ENCODE assay signal across 14 cellular contexts in genomic region chr9:124284237-124284831, GRCh38. TPM values are rescaled to one million over a fixed set of nuclear protein-coding genes. Genes with fewer than 3 reads are reported as not detected.
DNase-seq lines count a peak whose midpoint lies in the region; ATAC-seq and TF ChIP-seq lines count a peak whose summit lies in the region.
"Had no signal": no experiment of that assay in that cellular context is flagged by ENCODE, and none has a peak within 500 bp of the region (broad histone marks: within the 10 kb centered on the region; RNA-seq: fewer than 3 reads in every experiment).

No MANE protein-coding gene starts in this region.

- no peak overlapping the region for H3K4me2 ChIP-seq in osteoblast (ENCODE audit: insufficient read depth, low read length)

- no peaks in the 10 kb centered on the region for H3K27me3 ChIP-seq in osteoblast (ENCODE audit: insufficient read depth, low read length)
- H3K27me3 ChIP-seq in uterus: no peaks in the 10 kb centered on the region
- no peaks in the 10 kb centered on the region for H3K27me3 ChIP-seq in H7 (ENCODE audit: control insufficient read depth, insufficient read depth, low read length)

- H3K9me3 ChIP-seq in osteoblast (ENCODE audit: low read depth, low read length) (no peaks in the 10 kb centered on the region), uterus (no peaks in the 10 kb centered on the region)

- DNase-seq in Right ventricle myocardium inferior (ENCODE audit: missing footprints) (no peak), cardiac septum (ENCODE audit: low spot score) (no peak), glomerular visceral epithelial cell (ENCODE audit: extremely low spot score) (peak; percentile 90), osteoblast (ENCODE audit: insufficient read length, low spot score, missing footprints) (peak; percentile 85), uterus (no peak), H7 (no peak)
- DNase-seq in activated naive CD4-positive, alpha-beta T cell treated with anti-CD3 and anti-CD28 coated beads for 36 hours: no peak
- DNase-seq: activated CD4-positive, alpha-beta T cell treated with anti-CD3 and anti-CD28 coated beads for 36 hours; activated naive CD4-positive, alpha-beta T cell treated with Interleukin-2 at 50 U/mL for 16 hours; KBM-7; NCI-H226; stimulated activated naive B cell treated with anti-CD40 and anti-IgM and Interleukin-4, amounts not matched to agents 10 μg/mL and 1 μg/mL and 100 μg/mL, for 72 hours had no signal

- H3K9me3 Mint-ChIP-seq in activated naive CD4-positive, alpha-beta T cell treated with anti-CD3 and anti-CD28 coated beads for 36 hours: no peaks in the 10 kb centered on the region

- H3K27me3 Mint-ChIP-seq in activated naive CD4-positive, alpha-beta T cell treated with anti-CD3 and anti-CD28 coated beads for 36 hours (ENCODE audit: low read depth): no peaks in the 10 kb centered on the region
- H3K27me3 Mint-ChIP-seq: activated CD4-positive, alpha-beta T cell treated with anti-CD3 and anti-CD28 coated beads for 36 hours; stimulated activated naive B cell treated with anti-CD40 and anti-IgM and Interleukin-4, amounts not matched to agents 10 μg/mL and 1 μg/mL and 100 μg/mL, for 72 hours had no signal

- H3K36me3 Mint-ChIP-seq in activated naive CD4-positive, alpha-beta T cell treated with anti-CD3 and anti-CD28 coated beads for 36 hours (ENCODE audit: low read depth): no peaks in the 10 kb centered on the region

- no peak overlapping the region for H3K4me3 ChIP-seq in osteoblast (ENCODE audit: insufficient read depth, low read length)
- H3K4me3 ChIP-seq in uterus: no peak overlapping the region
- no peak overlapping the region for H3K4me3 ChIP-seq in H7 (ENCODE audit: insufficient read depth, low read depth, low read length)
- H3K4me3 ChIP-seq: SK-N-MC had no signal

- H3K4me1 Mint-ChIP-seq in activated naive CD4-positive, alpha-beta T cell treated with anti-CD3 and anti-CD28 coated beads for 36 hours (ENCODE audit: low read depth): peaks cover 13% of the 10 kb centered on the region

- H3K36me3 ChIP-seq in osteoblast (ENCODE audit: insufficient read depth, low read length): peaks cover 43% of the 10 kb centered on the region
- H3K36me3 ChIP-seq in uterus: no peaks in the 10 kb centered on the region
- no peaks in the 10 kb centered on the region for H3K36me3 ChIP-seq in H7 (replicated peaks; ENCODE audit: control insufficient read depth, insufficient read depth, low read length)

- no peak overlapping the region for H3K27ac Mint-ChIP-seq in activated naive CD4-positive, alpha-beta T cell treated with anti-CD3 and anti-CD28 coated beads for 36 hours

- H4K20me1 ChIP-seq in osteoblast (ENCODE audit: insufficient read depth, low read length): peaks cover 12% of the 10 kb centered on the region

- no peak for TF ChIP-seq CTCF in osteoblast (IDR thresholded peaks at IDR 0.05; ENCODE audit: extremely low read depth, low read depth, low read length)
- TF ChIP-seq CTCF in uterus (IDR thresholded peaks at IDR 0.05): no peak

- H3K4me1 ChIP-seq in osteoblast (ENCODE audit: insufficient read depth, low read length) (peaks cover 87% of the 10 kb centered on the region), uterus (peaks cover 0 to 33% of the 10 kb centered on the region in 2 donors)

- intact Hi-C loops in Right ventricle myocardium inferior (cut with DNase I): no loop called here
- intact Hi-C loops in cardiac septum (cut with DNase I): no loop called here
- intact Hi-C loops in uterus (cut with DNase I; ENCODE audit: low total_unique reads): no loop called here
- intact Hi-C loops in activated naive CD4-positive, alpha-beta T cell treated with anti-CD3 and anti-CD28 coated beads for 36 hours (cut with micrococcal nuclease): no loop called here

- peak overlapping the region; percentile 99 for H3K27ac ChIP-seq in osteoblast (ENCODE audit: low read depth, low read length)
- peak overlapping the region; percentile 86 to 88 for H3K27ac ChIP-seq in uterus
- H3K27ac ChIP-seq: SK-N-MC had no signal

- peak; percentile 70 for ATAC-seq in Right ventricle myocardium inferior
- no peak for ATAC-seq in GM21528 (IDR thresholded peaks at IDR 0.05; ENCODE audit: low FRiP score, unreplicated experiment)
- ATAC-seq: activated CD4-positive, alpha-beta T cell treated with anti-CD3 and anti-CD28 coated beads for 36 hours; stimulated activated naive B cell treated with anti-CD40 and anti-IgM and Interleukin-4, amounts not matched to agents 10 μg/mL and 1 μg/mL and 100 μg/mL, for 72 hours had no signal

- H3K4me3 Mint-ChIP-seq in activated naive CD4-positive, alpha-beta T cell treated with anti-CD3 and anti-CD28 coated beads for 36 hours: no peak overlapping the region
- H3K4me3 Mint-ChIP-seq: activated CD4-positive, alpha-beta T cell treated with anti-CD3 and anti-CD28 coated beads for 36 hours; stimulated activated naive B cell treated with anti-CD40 and anti-IgM and Interleukin-4, amounts not matched to agents 10 μg/mL and 1 μg/mL and 100 μg/mL, for 72 hours had no signal

- H2AFZ ChIP-seq in osteoblast (ENCODE audit: low read length): no peak overlapping the region

- H3K79me2 ChIP-seq in osteoblast (ENCODE audit: insufficient read depth, low read length): peaks cover 90% of the 10 kb centered on the region

- TF ChIP-seq POLR2A in uterus (IDR thresholded peaks at IDR 0.05): no peak

- CTCF ChIA-PET in activated naive CD4-positive, alpha-beta T cell treated with anti-CD3 and anti-CD28 coated beads for 36 hours (lab: Charles Lee): no interaction called here

RNA-seq across cellular contexts. Expression of gene NEK6, which starts 26.6 kb away (rescaled TPM):
- total RNA-seq in Right ventricle myocardium inferior: 10.5 TPM
- total RNA-seq in cardiac septum: 11.6 TPM
- total RNA-seq in osteoblast: 128 and 130 TPM in 2 replicates
- 10 to 100 TPM in 3 of 4 donors, 1 to 10 TPM in 1; 6.1 to 38.5 (median 34.7) TPM for total RNA-seq in uterus
- total RNA-seq in H7 (2014; rRNA removed; shearing (Covaris generic)): 17.1 and 17.6 TPM in 2 replicates
- 1 to 10 TPM in 1 of 2 experiments, under 1 TPM in 1; 0.89 to 1.5 TPM for total RNA-seq in activated naive CD4-positive, alpha-beta T cell treated with anti-CD3 and anti-CD28 coated beads for 36 hours

Comparison
In these comparisons a context has a peak if more than half of its experiments do, and no peak if none do; other contexts are left out.
1. DNase-seq: peak in glomerular visceral epithelial cell (single experiment) and osteoblast (single experiment); none in Right ventricle myocardium inferior (single experiment), cardiac septum (single experiment), uterus (0 of 2), H7 (single experiment) and activated naive CD4-positive, alpha-beta T cell treated with anti-CD3 and anti-CD28 coated beads for 36 hours (single experiment).